In genomic region chr14:91390165-91390778, GRCh38 we compare ENCODE assay signal across 1 cellular context.
TF ChIP-seq lines count a peak whose summit lies in the region.

No MANE protein-coding gene starts in this region.

TF ChIP-seq in GM23338, 12 proteins besides CTCF, POLR2A, EP300 and RAD21 (continued from another document):
- TF ChIP-seq ZNF462 (CRISPR knock-in tag; IDR thresholded peaks at IDR 0.05) = no peak
- TF ChIP-seq CREB1 (CRISPR knock-in tag; IDR thresholded peaks at IDR 0.05; ENCODE audit: low read depth) = no peak
- no peak for TF ChIP-seq EZH2 (IDR thresholded peaks at IDR 0.05; ENCODE audit: low read depth, unreplicated experiment)
- TF ChIP-seq EZH2phosphoT487 (IDR thresholded peaks at IDR 0.05; ENCODE audit: unreplicated experiment) = no peak
- TF ChIP-seq STAT1 (IDR thresholded peaks at IDR 0.05; ENCODE audit: unreplicated experiment) = no peak
